Comparison of ENCODE assay signal across 8 cellular contexts in genomic region chr16:2532494-2533141, GRCh38. TPM values are rescaled to one million over a fixed set of nuclear protein-coding genes. Genes with fewer than 3 reads are reported as not detected.
DNase-seq lines count a peak whose midpoint lies in the region; ATAC-seq, FAIRE-seq and TF ChIP-seq lines count a peak whose summit lies in the region.

No MANE protein-coding gene starts in this region.

- H3K9me3 ChIP-seq in CD8-positive, alpha-beta T cell (ENCODE audit: low read length), result no peaks in the 10 kb centered on the region
- H3K9me3 ChIP-seq in adrenal gland (replicated peaks in 1 of 3) (no peaks in the 10 kb centered on the region), right cardiac atrium (ENCODE audit: control insufficient read depth, low read length) (no peaks in the 10 kb centered on the region), psoas muscle (no peaks in the 10 kb centered on the region)

- peak overlapping the region; percentile 75 for H3K4me3 ChIP-seq in CD8-positive, alpha-beta T cell (ENCODE audit: low read depth, low read length)
- H3K4me3 ChIP-seq in adrenal gland (peak overlapping the region in 3 of 4 donors; percentile 42 to 63 (median 57)), right cardiac atrium (ENCODE audit: low read length) (peak overlapping the region; percentile 59), psoas muscle (peak overlapping the region; percentile 73)

- H3K4me1 Mint-ChIP-seq in CD8-positive, alpha-beta T cell (ENCODE audit: low read depth), result peaks cover 22% of the 10 kb centered on the region

- TF ChIP-seq POLR2A in Raji (IDR thresholded peaks at IDR 0.05; ENCODE audit: insufficient read depth, low read depth, low read length) (peak; percentile 13; the same call in 1 of the 2 replicates), adrenal gland (IDR thresholded peaks at IDR 0.05) (peak; percentile 22 to 70), H54 (IDR thresholded peaks at IDR 0.05; ENCODE audit: low read depth, low read length) (no peak)

- no peaks in the 10 kb centered on the region for H3K27me3 Mint-ChIP-seq in CD8-positive, alpha-beta T cell (ENCODE audit: low read depth)

- ATAC-seq in CD8-positive, alpha-beta T cell, result peak; percentile 29
- ATAC-seq in right cardiac atrium (peak; percentile 6 to 9), psoas muscle (peak; percentile 26 to 47 (median 37)), HG03460 (IDR thresholded peaks at IDR 0.05; ENCODE audit: unreplicated experiment) (no peak)

- no peak for TF ChIP-seq CTCF in CD8-positive, alpha-beta T cell (IDR thresholded peaks at IDR 0.05)
- TF ChIP-seq CTCF in adrenal gland (IDR thresholded peaks at IDR 0.05) (no peak), psoas muscle (IDR thresholded peaks at IDR 0.05) (no peak)

- 2 to 3% (median 2%) methylated on average over 26 to 37 of the region's 37 CpGs for WGBS in adrenal gland, 4 donors
- WGBS in right cardiac atrium, result under 1% methylated on average over 37 of the region's 37 CpGs
- WGBS in psoas muscle, 3 donors, result 5 to 7% (median 6%) methylated on average over 33 to 37 of the region's 37 CpGs

- intact Hi-C loops in CD8-positive, alpha-beta T cell (cut with DNase I, micrococcal nuclease), result loop anchor here (1.0 to 10.0 kb wide), 10 partner anchors 12 to 1948 kb away; partner anchors contain the start of genes AMDHD2 (in 2 of the 2), ATP6V0C (in 2 of the 2), CCNF (in 1 of the 2) and CORO7 (in 1 of the 2)
- intact Hi-C loops in adrenal gland (cut with DNase I), result no loop called here
- intact Hi-C loops in right cardiac atrium (cut with DNase I), result no loop called here
- intact Hi-C loops in psoas muscle (cut with DNase I), result loop anchor here in 1 of 2 donors (10.0 kb wide), 1 partner anchor 62 kb away; no protein-coding TSS in a partner anchor

- no peaks in the 10 kb centered on the region for H3K27me3 ChIP-seq in CD8-positive, alpha-beta T cell (ENCODE audit: insufficient read depth, low read length)
- H3K27me3 ChIP-seq in adrenal gland (no peaks in the 10 kb centered on the region), right cardiac atrium (ENCODE audit: control insufficient read depth, insufficient read depth) (no peaks in the 10 kb centered on the region), psoas muscle (ENCODE audit: insufficient read depth in 3 of 3, low read length in 2 of 3) (no peaks in the 10 kb centered on the region)

- H3K27ac Mint-ChIP-seq in CD8-positive, alpha-beta T cell, result peak overlapping the region; percentile 100

- CTCF ChIA-PET in CD8-positive, alpha-beta T cell (lab: Charles Lee), result no interaction called here

- POLR2A ChIA-PET in CD8-positive, alpha-beta T cell (lab: Charles Lee), result interaction anchor here (0.8 to 3.5 kb wide), 8 partner anchors 8 to 552 kb away, joined by 3 to 59 read pairs (median 3); partner anchors contain the start of genes AMDHD2, ATP6V0C, ECI1 and TRAF7

- H3K36me3 Mint-ChIP-seq in CD8-positive, alpha-beta T cell, result peaks cover 17% of the 10 kb centered on the region

- peak overlapping the region; percentile 98 for H3K4me3 Mint-ChIP-seq in CD8-positive, alpha-beta T cell

- peak; percentile 46 to 86 (median 55) for DNase-seq in CD8-positive, alpha-beta T cell
- DNase-seq in HTR-8/SVneo (ENCODE audit: insufficient read length, low spot score) (peak; percentile 48), adrenal gland (peak; percentile 66 to 89 (median 77)), right cardiac atrium (peak; percentile 57 to 83 (median 82)), psoas muscle (peak; percentile 62 to 78), H54 (ENCODE audit: insufficient read length, low spot score) (no peak)

- peaks cover 8% of the 10 kb centered on the region for H3K36me3 ChIP-seq in CD8-positive, alpha-beta T cell (ENCODE audit: insufficient read depth, low read length)
- peaks cover 0 to 28% of the 10 kb centered on the region in 2 donors for H3K36me3 ChIP-seq in adrenal gland (replicated peaks in 1 of 2)
- peaks cover 0 to 20% of the 10 kb centered on the region in 2 donors for H3K36me3 ChIP-seq in psoas muscle (ENCODE audit: insufficient read depth in 1 of 2, low read depth in 1 of 2)

- H3K27ac ChIP-seq in CD8-positive, alpha-beta T cell (ENCODE audit: low read depth, low read length), result peak overlapping the region; percentile 91
- H3K27ac ChIP-seq in adrenal gland (peak overlapping the region; percentile 82 to 99 (median 96)), right cardiac atrium (ENCODE audit: low read length) (peak overlapping the region; percentile 85), psoas muscle (peak overlapping the region; percentile 92)

- H3K4me1 ChIP-seq in CD8-positive, alpha-beta T cell (ENCODE audit: insufficient read depth, low read length), result peaks cover 17% of the 10 kb centered on the region
- H3K4me1 ChIP-seq in adrenal gland (replicated peaks in 1 of 2) (peaks cover 13 to 28% of the 10 kb centered on the region in 2 donors), right cardiac atrium (ENCODE audit: control insufficient read depth, insufficient read depth, low read length) (no peaks in the 10 kb centered on the region), psoas muscle (peaks cover 16% of the 10 kb centered on the region)

- FAIRE-seq in HTR-8/SVneo (lab: Jason Lieb, UNC) (peak; percentile 64), H54 (lab: Jason Lieb, UNC) (no peak)

- H3K9me3 Mint-ChIP-seq in CD8-positive, alpha-beta T cell, result no peaks in the 10 kb centered on the region

RNA-seq across cellular contexts. Expression of gene CEMP1, which starts 1.4 kb away (rescaled TPM):
- under 1 TPM; 0.46 to 0.47 TPM for total RNA-seq in CD8-positive, alpha-beta T cell
- total RNA-seq in adrenal gland, result not detected
- 1 to 10 TPM in 2 of 3 donors, not detected in 1; 1.3 to 1.4 TPM for polyA plus RNA-seq in adrenal gland
- total RNA-seq in right cardiac atrium, result not detected
- polyA plus RNA-seq in right cardiac atrium, result 0.27 TPM
- total RNA-seq in psoas muscle, result under 1 TPM in 1 of 4 donors, not detected in 3; 0.22 TPM
- under 1 TPM; 0.16 to 0.32 (median 0.17) TPM for polyA plus RNA-seq in psoas muscle

RNA-seq across cellular contexts. Expression of gene PDPK1, which starts 5.2 kb away (rescaled TPM):
- total RNA-seq in CD8-positive, alpha-beta T cell, result 10 to 100 TPM; 42.3 to 49.2 TPM
- 10 to 100 TPM; 39.2 to 68.0 (median 45.4) TPM for total RNA-seq in adrenal gland
- 10 to 100 TPM; 28.9 to 69.7 (median 31.0) TPM for polyA plus RNA-seq in adrenal gland
- 10 to 100 TPM; 35.7 to 44.9 (median 37.8) TPM for total RNA-seq in right cardiac atrium
- 18.0 TPM for polyA plus RNA-seq in right cardiac atrium
- total RNA-seq in psoas muscle, result 10 to 100 TPM; 29.7 to 44.5 (median 36.6) TPM
- 10 to 100 TPM; 12.9 to 32.6 (median 14.3) TPM for polyA plus RNA-seq in psoas muscle

RNA-seq across cellular contexts. Expression of gene AMDHD2, which starts 12.4 kb away (rescaled TPM):
- total RNA-seq in CD8-positive, alpha-beta T cell, result 100 to 1,000 TPM; 212 to 226 TPM
- total RNA-seq in adrenal gland (100 to 1,000 TPM in 1 of 8 donors, 10 to 100 TPM in 7; 21.9 to 131 (median 68.7) TPM), right cardiac atrium (10 to 100 TPM; 10.6 to 16.5 (median 14.4) TPM), psoas muscle (10 to 100 TPM in 1 of 4 donors, 1 to 10 TPM in 3; 5.7 to 12.4 (median 9.3) TPM)
- polyA plus RNA-seq in adrenal gland (100 to 1,000 TPM in 1 of 3 donors, 10 to 100 TPM in 1, 1 to 10 TPM in 1; 3.1 to 131 (median 54.6) TPM), right cardiac atrium (12.1 TPM), psoas muscle (10 to 100 TPM in 2 of 3 donors, 1 to 10 TPM in 1; 5.4 to 12.6 (median 11.8) TPM)

RNA-seq across cellular contexts. Expression of gene ATP6V0C, which starts 18.9 kb away (rescaled TPM):
- total RNA-seq in CD8-positive, alpha-beta T cell, result 100 to 1,000 TPM; 260 TPM
- total RNA-seq in adrenal gland (100 to 1,000 TPM in 4 of 8 donors, 10 to 100 TPM in 4; 46.9 to 318 (median 169) TPM), right cardiac atrium (100 to 1,000 TPM; 153 to 180 (median 179) TPM), psoas muscle (100 to 1,000 TPM; 116 to 193 (median 182) TPM)
- polyA plus RNA-seq in adrenal gland (100 to 1,000 TPM in 2 of 3 donors, 10 to 100 TPM in 1; 64.4 to 236 (median 172) TPM), right cardiac atrium (206 TPM), psoas muscle (100 to 1,000 TPM; 165 to 241 (median 174) TPM)

RNA-seq across cellular contexts. Expression of gene TBC1D24, which starts 57.7 kb away (rescaled TPM):
- 1 to 10 TPM; 2.8 to 3.8 TPM for total RNA-seq in CD8-positive, alpha-beta T cell
- total RNA-seq in adrenal gland (10 to 100 TPM; 12.7 to 18.5 (median 14.7) TPM), right cardiac atrium (10 to 100 TPM; 11.6 to 15.5 (median 13.0) TPM), psoas muscle (1 to 10 TPM; 6.0 to 8.9 (median 6.5) TPM)
- polyA plus RNA-seq in adrenal gland (10 to 100 TPM in 1 of 3 donors, 1 to 10 TPM in 2; 3.9 to 13.8 (median 4.7) TPM), right cardiac atrium (5.7 TPM), psoas muscle (1 to 10 TPM; 3.2 to 5.4 (median 4.8) TPM)

Comparison
In these comparisons a context has a peak if more than half of its experiments do, and no peak if none do; other contexts are left out.
1. intact Hi-C loops: an anchor here in CD8-positive, alpha-beta T cell (1.0 to 10.0 kb wide); none called in adrenal gland and right cardiac atrium.